ENCODE assay signal across 9 cellular contexts in genomic region chr14:95361373-95362179, GRCh38. TPM values are rescaled to one million over a fixed set of nuclear protein-coding genes. Genes with fewer than 3 reads are reported as not detected.
DNase-seq lines count a peak whose midpoint lies in the region; ATAC-seq, FAIRE-seq and TF ChIP-seq lines count a peak whose summit lies in the region.
"Had no signal": no experiment of that assay in that cellular context is flagged by ENCODE, and none has a peak within 500 bp of the region (broad histone marks: within the 10 kb centered on the region; RNA-seq: fewer than 3 reads in every experiment).

No MANE protein-coding gene starts in this region.

- H3K4me1 ChIP-seq in left ventricle myocardium inferior (peaks cover 17% of the 10 kb centered on the region), small intestine (ENCODE audit: control insufficient read depth in 2 of 2, insufficient read depth in 1 of 2, low read depth in 1 of 2, low read length in 1 of 2) (no peaks in the 10 kb centered on the region)

- DNase-seq in Jurkat, Clone E6-1 (ENCODE audit: low read depth, low spot score) = peak; percentile 17
- peak; percentile 65 to 69 for DNase-seq in activated T-cell treated with anti-CD3 and anti-CD28 coated beads, Interleukin-2, amount 50 U/mL, for 48 hours
- DNase-seq in left ventricle myocardium inferior (no peak), small intestine (peak; percentile 62), NCI-H524 treated with DMSO at 0.1 percent for 48 hours (lab: John Stamatoyannopoulos, UW) (no peak), NCI-H2081 (lab: John Stamatoyannopoulos, UW) (no peak)

- H3K4me3 ChIP-seq in GM12875 (ENCODE audit: low read depth, low read length) = no peak overlapping the region
- no peak overlapping the region for H3K4me3 ChIP-seq in Jurkat, Clone E6-1 (ENCODE audit: low read length)
- no peak overlapping the region for H3K4me3 ChIP-seq in left ventricle myocardium inferior
- no peak overlapping the region for H3K4me3 ChIP-seq in small intestine (ENCODE audit: low read depth in 1 of 2, low read length in 2 of 2)

- FAIRE-seq in small intestine (lab: Jason Lieb, UNC) = no peak
- FAIRE-seq: TTC549 had no signal

- no peaks in the 10 kb centered on the region for H3K9me3 ChIP-seq in left ventricle myocardium inferior (replicated peaks)
- H3K9me3 ChIP-seq in small intestine (ENCODE audit: control insufficient read depth, low read depth) = no peaks in the 10 kb centered on the region

- no peak for ATAC-seq in HG03095 (IDR thresholded peaks at IDR 0.05; ENCODE audit: unreplicated experiment)

- TF ChIP-seq CTCF in GM12875 (IDR thresholded peaks at IDR 0.05; ENCODE audit: borderline replicate concordance, insufficient read depth, low read depth, low read length) (peak; percentile 86), left ventricle myocardium inferior (IDR thresholded peaks at IDR 0.05; ENCODE audit: borderline replicate concordance) (peak; percentile 67)

- H3K36me3 ChIP-seq in left ventricle myocardium inferior (no peaks in the 10 kb centered on the region), small intestine (ENCODE audit: control insufficient read depth in 2 of 2, insufficient read depth in 2 of 2, low read length in 2 of 2) (no peaks in the 10 kb centered on the region)

- H3K27ac ChIP-seq in left ventricle myocardium inferior (replicated peaks) (no peak overlapping the region), small intestine (ENCODE audit: low read depth in 1 of 2, low read length in 1 of 2) (no peak overlapping the region)

- H3K27me3 ChIP-seq in left ventricle myocardium inferior (ENCODE audit: low read depth) = peaks cover 41% of the 10 kb centered on the region
- H3K27me3 ChIP-seq in small intestine (ENCODE audit: control insufficient read depth in 2 of 2, insufficient read depth in 2 of 2, low read length in 2 of 2) = peaks cover 0 to 9% of the 10 kb centered on the region in 2 donors

- intact Hi-C loops in left ventricle myocardium inferior (cut with micrococcal nuclease) = no loop called here

- WGBS in small intestine, 3 donors = 8 to 23% (median 18%) methylated on average over 20 of the region's 20 CpGs

RNA-seq across cellular contexts. Expression of gene CLMN, which starts 41.9 kb away (rescaled TPM):
- polyA plus RNA-seq in Jurkat, Clone E6-1 (2012; ENCODE audit: insufficient read depth, insufficient read length) = 8.7 TPM
- 3.7 TPM for total RNA-seq in left ventricle myocardium inferior
- polyA plus RNA-seq in small intestine = 1 to 10 TPM; 2.9 to 8.2 (median 3.2) TPM

Comparison
In these comparisons a context has a peak if more than half of its experiments do, and no peak if none do; other contexts are left out.
1. DNase-seq: peak in Jurkat, Clone E6-1 (single experiment), activated T-cell treated with anti-CD3 and anti-CD28 coated beads, Interleukin-2, amount 50 U/mL, for 48 hours (2 of 2) and small intestine (single experiment); none in left ventricle myocardium inferior (single experiment), NCI-H524 treated with DMSO at 0.1 percent for 48 hours (single experiment) and NCI-H2081 (0 of 2).